ENCODE assay signal across 24 cellular contexts in the genomic region with DNA sequence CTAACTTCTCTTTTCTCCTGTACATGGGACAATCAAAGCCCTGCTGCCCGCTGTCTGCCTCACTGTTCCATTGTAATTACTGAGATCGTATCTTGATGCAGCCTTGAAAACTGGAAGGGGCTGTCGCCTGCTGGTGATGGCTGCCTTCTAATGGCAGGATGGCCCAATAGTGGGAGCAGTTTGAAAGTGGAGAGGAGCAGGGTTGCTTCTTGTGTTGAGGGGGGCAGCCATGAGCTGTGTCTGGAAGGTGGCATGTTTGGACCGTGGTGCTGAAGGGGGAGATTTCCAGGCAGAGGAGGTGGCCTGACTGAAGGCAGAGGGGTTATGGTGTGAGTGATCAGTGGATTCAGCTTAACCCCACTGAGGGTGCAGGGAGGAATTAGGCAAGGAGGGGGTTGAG. TPM values are rescaled to one million over a fixed set of nuclear protein-coding genes. Genes with fewer than 3 reads are reported as not detected.
DNase-seq lines count a peak whose midpoint lies in the region; ATAC-seq and TF ChIP-seq lines count a peak whose summit lies in the region.
"Had no signal": no experiment of that assay in that cellular context is flagged by ENCODE, and none has a peak within 500 bp of the region (broad histone marks: within the 10 kb centered on the region; RNA-seq: fewer than 3 reads in every experiment).

No MANE protein-coding gene starts in this region.

- DNase-seq in naive B cell = no peak
- DNase-seq in type B pancreatic cell (ENCODE audit: extremely low spot score, unreplicated experiment) = peak; percentile 31
- DNase-seq in activated CD8-positive, alpha-beta T cell treated with anti-CD3 and anti-CD28 coated beads for 36 hours = no peak
- no peak for DNase-seq in cerebellum (ENCODE audit: low spot score)
- DNase-seq in cortex of kidney (lab: John Stamatoyannopoulos, UW) = no peak
- DNase-seq: AML-193; C1 segment of cervical spinal cord; Caco-2; CD8-positive, alpha-beta T cell; H7; NCI-H1092 treated with DMSO at 0.1 percent for 48 hours; NCI-H1436; NCI-H187; NCI-H2081 treated with DMSO at 0.1 percent for 48 hours; NCI-H2171; NCI-H226; NCI-H510A; Right ventricle myocardium superior; RPMI8226; SW 1271 had no signal

- no peak for TF ChIP-seq CTCF in type B pancreatic cell (conservative IDR thresholded peaks at IDR 0.05)
- no peak for TF ChIP-seq CTCF in activated CD8-positive, alpha-beta T cell treated with anti-CD3 and anti-CD28 coated beads for 36 hours (IDR thresholded peaks at IDR 0.05)

- H3K9me3 Mint-ChIP-seq in IgD-negative memory B cell (no peaks in the 10 kb centered on the region), naive B cell (no peaks in the 10 kb centered on the region), type B pancreatic cell (no peaks in the 10 kb centered on the region)
- H3K9me3 Mint-ChIP-seq in dendritic cell treated with granulocyte-macrophage colony-stimulating factor and Interleukin-4, amounts not matched to agents 40 ng/mL and 50 ng/mL, for 4 days = no peaks in the 10 kb centered on the region
- no peaks in the 10 kb centered on the region for H3K9me3 Mint-ChIP-seq in activated CD8-positive, alpha-beta T cell treated with anti-CD3 and anti-CD28 coated beads for 36 hours
- H3K9me3 Mint-ChIP-seq: CD8-positive, alpha-beta T cell had no signal

- no peak for ATAC-seq in naive B cell (ENCODE audit: low read depth in 2 of 2)
- ATAC-seq in activated CD8-positive, alpha-beta T cell treated with anti-CD3 and anti-CD28 coated beads for 36 hours = no peak
- ATAC-seq: A549; CD8-positive, alpha-beta T cell had no signal

- CTCF ChIA-PET in activated CD8-positive, alpha-beta T cell treated with anti-CD3 and anti-CD28 coated beads for 36 hours (lab: Charles Lee) = no interaction called here

- peak overlapping the region; percentile 0 to 72 (median 50) for H3K27ac Mint-ChIP-seq in IgD-negative memory B cell
- peak overlapping the region; percentile 45 for H3K27ac Mint-ChIP-seq in dendritic cell treated with granulocyte-macrophage colony-stimulating factor and Interleukin-4, amounts not matched to agents 40 ng/mL and 50 ng/mL, for 4 days
- peak overlapping the region; percentile 9 to 98 (median 90) for H3K27ac Mint-ChIP-seq in naive B cell
- no peak overlapping the region for H3K27ac Mint-ChIP-seq in type B pancreatic cell
- H3K27ac Mint-ChIP-seq in activated CD8-positive, alpha-beta T cell treated with anti-CD3 and anti-CD28 coated beads for 36 hours = no peak overlapping the region
- H3K27ac Mint-ChIP-seq: CD8-positive, alpha-beta T cell had no signal

- H3K27me3 Mint-ChIP-seq in IgD-negative memory B cell (no peaks in the 10 kb centered on the region), naive B cell (no peaks in the 10 kb centered on the region), type B pancreatic cell (peaks cover 25% of the 10 kb centered on the region)
- no peaks in the 10 kb centered on the region for H3K27me3 Mint-ChIP-seq in dendritic cell treated with granulocyte-macrophage colony-stimulating factor and Interleukin-4, amounts not matched to agents 40 ng/mL and 50 ng/mL, for 4 days
- H3K27me3 Mint-ChIP-seq in activated CD8-positive, alpha-beta T cell treated with anti-CD3 and anti-CD28 coated beads for 36 hours = no peaks in the 10 kb centered on the region

- intact Hi-C loops in dendritic cell treated with granulocyte-macrophage colony-stimulating factor and Interleukin-4, amounts not matched to agents 40 ng/mL and 50 ng/mL, for 4 days (cut with micrococcal nuclease) = no loop called here
- intact Hi-C loops in activated CD8-positive, alpha-beta T cell treated with anti-CD3 and anti-CD28 coated beads for 36 hours (cut with micrococcal nuclease) = no loop called here

- H3K36me3 Mint-ChIP-seq in IgD-negative memory B cell (peaks cover 11% of the 10 kb centered on the region), naive B cell (peaks cover 11 to 30% of the 10 kb centered on the region in 2 donors), type B pancreatic cell (no peaks in the 10 kb centered on the region)
- peaks cover 96% of the 10 kb centered on the region for H3K36me3 Mint-ChIP-seq in dendritic cell treated with granulocyte-macrophage colony-stimulating factor and Interleukin-4, amounts not matched to agents 40 ng/mL and 50 ng/mL, for 4 days (ENCODE audit: low read depth)
- H3K36me3 Mint-ChIP-seq in activated CD8-positive, alpha-beta T cell treated with anti-CD3 and anti-CD28 coated beads for 36 hours (ENCODE audit: low read depth) = no peaks in the 10 kb centered on the region
- H3K36me3 Mint-ChIP-seq: CD8-positive, alpha-beta T cell had no signal

- H3K4me1 Mint-ChIP-seq in IgD-negative memory B cell = peaks cover 65 to 86% (median 74%) of the 10 kb centered on the region in 3 donors
- peaks cover 88% of the 10 kb centered on the region for H3K4me1 Mint-ChIP-seq in dendritic cell treated with granulocyte-macrophage colony-stimulating factor and Interleukin-4, amounts not matched to agents 40 ng/mL and 50 ng/mL, for 4 days (ENCODE audit: low read depth)
- peaks cover 86 to 90% (median 89%) of the 10 kb centered on the region in 3 donors for H3K4me1 Mint-ChIP-seq in naive B cell
- no peaks in the 10 kb centered on the region for H3K4me1 Mint-ChIP-seq in type B pancreatic cell (ENCODE audit: unreplicated experiment)
- no peaks in the 10 kb centered on the region for H3K4me1 Mint-ChIP-seq in activated CD8-positive, alpha-beta T cell treated with anti-CD3 and anti-CD28 coated beads for 36 hours (ENCODE audit: low read depth)

- H3K4me3 Mint-ChIP-seq in IgD-negative memory B cell (peak overlapping the region in 1 of 4 donors; percentile 56), naive B cell (peak overlapping the region in 4 of 8 donors; percentile 29 to 47 (median 38)), type B pancreatic cell (no peak overlapping the region)
- H3K4me3 Mint-ChIP-seq in dendritic cell treated with granulocyte-macrophage colony-stimulating factor and Interleukin-4, amounts not matched to agents 40 ng/mL and 50 ng/mL, for 4 days = peak overlapping the region; percentile 30
- H3K4me3 Mint-ChIP-seq in activated CD8-positive, alpha-beta T cell treated with anti-CD3 and anti-CD28 coated beads for 36 hours = no peak overlapping the region
- H3K4me3 Mint-ChIP-seq: CD8-positive, alpha-beta T cell had no signal

- POLR2A ChIA-PET in activated CD8-positive, alpha-beta T cell treated with anti-CD3 and anti-CD28 coated beads for 36 hours (lab: Charles Lee) = no interaction called here

RNA-seq across cellular contexts. Expression of gene WDFY4, which starts 8.1 kb away (rescaled TPM):
- polyA plus RNA-seq in IgD-negative memory B cell (78.7 TPM), naive B cell (ENCODE audit: low read depth in 6 of 6) (10 to 100 TPM; 46.5 to 98.0 (median 80.0) TPM)
- total RNA-seq in type B pancreatic cell (ENCODE audit: low replicate concordance) (0.05 TPM in 1 of 2 replicates, not detected in the other), cerebellum (1.7 TPM)
- total RNA-seq in activated CD8-positive, alpha-beta T cell treated with anti-CD3 and anti-CD28 coated beads for 36 hours = 1 to 10 TPM in 1 of 2 experiments, under 1 TPM in 1; 0.90 to 1.1 TPM
- total RNA-seq: Caco-2, H7, SK-MEL-5 had no signal
- polyA plus RNA-seq: A549 had no signal

Comparison
In these comparisons a context has a peak if more than half of its experiments do, and no peak if none do; other contexts are left out.
1. H3K27ac Mint-ChIP-seq: peak in IgD-negative memory B cell (3 of 3), dendritic cell treated with granulocyte-macrophage colony-stimulating factor and Interleukin-4, amounts not matched to agents 40 ng/mL and 50 ng/mL, for 4 days (single experiment) and naive B cell (6 of 6); none in type B pancreatic cell (single experiment) and activated CD8-positive, alpha-beta T cell treated with anti-CD3 and anti-CD28 coated beads for 36 hours (single experiment).